1 cellular context compared by ENCODE assay signal in the genomic region with DNA sequence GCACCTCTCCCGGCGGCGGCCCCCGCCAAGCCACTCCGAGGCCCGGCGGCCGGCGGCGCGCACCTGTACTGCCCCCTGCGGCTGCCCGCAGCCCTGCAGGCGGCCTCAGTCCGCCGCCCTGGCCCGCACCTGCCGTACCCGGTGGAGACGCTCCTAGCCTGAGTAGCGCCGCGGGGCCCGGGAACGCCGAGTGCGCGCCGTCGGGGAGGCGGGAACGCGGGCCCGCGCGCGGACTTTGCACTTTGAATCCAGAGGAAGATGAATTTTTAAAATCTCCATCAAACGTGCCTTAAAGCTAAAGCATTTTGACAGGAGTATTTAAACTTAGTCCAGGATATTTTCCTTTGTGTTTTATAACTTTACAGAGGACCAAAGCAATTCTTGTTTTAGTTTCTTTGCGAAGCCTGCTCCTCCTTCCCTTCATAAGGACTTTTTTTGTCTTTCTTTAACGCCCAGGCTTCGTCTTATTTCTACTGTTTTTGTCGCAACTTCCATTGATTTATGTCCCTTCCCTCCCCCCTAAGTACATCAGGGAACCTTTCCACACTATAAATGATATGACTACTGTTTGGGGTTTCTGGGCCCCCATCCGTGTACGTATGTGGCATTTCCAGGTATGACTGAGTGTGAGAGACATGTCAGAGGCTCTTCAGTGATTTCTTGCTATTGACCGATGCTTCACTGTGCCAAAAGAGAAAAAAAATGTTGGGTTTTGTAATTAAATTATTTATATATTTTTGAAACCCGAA.
TF ChIP-seq lines count a peak whose summit lies in the region.

No MANE protein-coding gene starts in this region.

TF ChIP-seq in HepG2, 621 proteins besides CTCF, POLR2A, EP300 and RAD21 (continued from another document and continues in another):
- TF ChIP-seq, protein P1, sequence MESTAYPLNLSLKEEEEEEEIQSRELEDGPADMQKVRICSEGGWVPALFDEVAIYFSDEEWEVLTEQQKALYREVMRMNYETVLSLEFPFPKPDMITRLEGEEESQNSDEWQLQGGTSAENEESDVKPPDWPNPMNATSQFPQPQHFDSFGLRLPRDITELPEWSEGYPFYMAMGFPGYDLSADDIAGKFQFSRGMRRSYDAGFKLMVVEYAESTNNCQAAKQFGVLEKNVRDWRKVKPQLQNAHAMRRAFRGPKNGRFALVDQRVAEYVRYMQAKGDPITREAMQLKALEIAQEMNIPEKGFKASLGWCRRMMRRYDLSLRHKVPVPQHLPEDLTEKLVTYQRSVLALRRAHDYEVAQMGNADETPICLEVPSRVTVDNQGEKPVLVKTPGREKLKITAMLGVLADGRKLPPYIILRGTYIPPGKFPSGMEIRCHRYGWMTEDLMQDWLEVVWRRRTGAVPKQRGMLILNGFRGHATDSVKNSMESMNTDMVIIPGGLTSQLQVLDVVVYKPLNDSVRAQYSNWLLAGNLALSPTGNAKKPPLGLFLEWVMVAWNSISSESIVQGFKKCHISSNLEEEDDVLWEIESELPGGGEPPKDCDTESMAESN (CRISPR knock-in tag; conservative IDR thresholded peaks at IDR 0.05), result peak; percentile 73
- TF ChIP-seq SALL2 (CRISPR knock-in tag; IDR thresholded peaks at IDR 0.05) (peak; percentile 83), ZNF343 (CRISPR knock-in tag; IDR thresholded peaks at IDR 0.05) (no peak), ZNF607 (CRISPR knock-in tag; IDR thresholded peaks at IDR 0.05; ENCODE audit: borderline replicate concordance) (peak; percentile 87), TEAD3 (CRISPR knock-in tag; optimal IDR thresholded peaks at IDR 0.05; ENCODE audit: borderline replicate concordance) (peak; percentile 25), ZFAT (CRISPR knock-in tag; conservative IDR thresholded peaks at IDR 0.05) (no peak), HNRNPK (IDR thresholded peaks at IDR 0.05; ENCODE audit: low read depth, low read length, poor library complexity, severe bottlenecking) (no peak), ZNF629 (CRISPR knock-in tag; conservative IDR thresholded peaks at IDR 0.05) (peak; percentile 65; the same call in 1 of the 2 replicates), MIER2 (CRISPR knock-in tag; IDR thresholded peaks at IDR 0.05) (no peak), FOSL1 (CRISPR knock-in tag; IDR thresholded peaks at IDR 0.05; ENCODE audit: borderline replicate concordance) (no peak), REL (CRISPR knock-in tag; conservative IDR thresholded peaks at IDR 0.05) (0 out of 2 replicates have a peak, but pooled peaks have one; percentile 69), ZNF326 (CRISPR knock-in tag; IDR thresholded peaks at IDR 0.05; ENCODE audit: borderline replicate concordance) (no peak), ZNF747 (CRISPR knock-in tag; IDR thresholded peaks at IDR 0.05; ENCODE audit: borderline replicate concordance) (no peak), UBTF (CRISPR knock-in tag; IDR thresholded peaks at IDR 0.05) (peak; percentile 87), KLF9 (CRISPR knock-in tag; IDR thresholded peaks at IDR 0.05; ENCODE audit: low read depth) (no peak), ZBTB33 (CRISPR knock-in tag; IDR thresholded peaks at IDR 0.05) (no peak), ZNF383 (CRISPR knock-in tag; IDR thresholded peaks at IDR 0.05; ENCODE audit: borderline replicate concordance) (no peak), SOX5 (CRISPR knock-in tag; IDR thresholded peaks at IDR 0.05; ENCODE audit: borderline replicate concordance) (peak; percentile 18; the same call in 1 of the 2 replicates), GTF2F1 (IDR thresholded peaks at IDR 0.05; ENCODE audit: low read length) (no peak), HMG20B (CRISPR knock-in tag; conservative IDR thresholded peaks at IDR 0.05) (no peak), FOXK1 (CRISPR knock-in tag; IDR thresholded peaks at IDR 0.05; ENCODE audit: borderline replicate concordance, low read depth) (no peak), MLXIP (CRISPR knock-in tag; IDR thresholded peaks at IDR 0.05; ENCODE audit: borderline replicate concordance) (no peak), ZNF430 (CRISPR knock-in tag; IDR thresholded peaks at IDR 0.05) (no peak), BATF2 (CRISPR knock-in tag; IDR thresholded peaks at IDR 0.05) (no peak), JUNB (CRISPR knock-in tag; IDR thresholded peaks at IDR 0.05; ENCODE audit: borderline replicate concordance) (no peak), SCMH1 (CRISPR knock-in tag; IDR thresholded peaks at IDR 0.05; ENCODE audit: borderline replicate concordance) (no peak), DMAP1 (CRISPR knock-in tag; IDR thresholded peaks at IDR 0.05) (peak; percentile 38; the same call in 1 of the 2 replicates), LCORL (IDR thresholded peaks at IDR 0.05) (no peak), LCORL (CRISPR knock-in tag; IDR thresholded peaks at IDR 0.05) (peak; percentile 39; the same call in 1 of the 2 replicates)
- TF ChIP-seq, protein P2, sequence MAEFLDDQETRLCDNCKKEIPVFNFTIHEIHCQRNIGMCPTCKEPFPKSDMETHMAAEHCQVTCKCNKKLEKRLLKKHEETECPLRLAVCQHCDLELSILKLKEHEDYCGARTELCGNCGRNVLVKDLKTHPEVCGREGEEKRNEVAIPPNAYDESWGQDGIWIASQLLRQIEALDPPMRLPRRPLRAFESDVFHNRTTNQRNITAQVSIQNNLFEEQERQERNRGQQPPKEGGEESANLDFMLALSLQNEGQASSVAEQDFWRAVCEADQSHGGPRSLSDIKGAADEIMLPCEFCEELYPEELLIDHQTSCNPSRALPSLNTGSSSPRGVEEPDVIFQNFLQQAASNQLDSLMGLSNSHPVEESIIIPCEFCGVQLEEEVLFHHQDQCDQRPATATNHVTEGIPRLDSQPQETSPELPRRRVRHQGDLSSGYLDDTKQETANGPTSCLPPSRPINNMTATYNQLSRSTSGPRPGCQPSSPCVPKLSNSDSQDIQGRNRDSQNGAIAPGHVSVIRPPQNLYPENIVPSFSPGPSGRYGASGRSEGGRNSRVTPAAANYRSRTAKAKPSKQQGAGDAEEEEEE (CRISPR knock-in tag; IDR thresholded peaks at IDR 0.05; ENCODE audit: borderline replicate concordance), result no peak
- TF ChIP-seq, protein P3, sequence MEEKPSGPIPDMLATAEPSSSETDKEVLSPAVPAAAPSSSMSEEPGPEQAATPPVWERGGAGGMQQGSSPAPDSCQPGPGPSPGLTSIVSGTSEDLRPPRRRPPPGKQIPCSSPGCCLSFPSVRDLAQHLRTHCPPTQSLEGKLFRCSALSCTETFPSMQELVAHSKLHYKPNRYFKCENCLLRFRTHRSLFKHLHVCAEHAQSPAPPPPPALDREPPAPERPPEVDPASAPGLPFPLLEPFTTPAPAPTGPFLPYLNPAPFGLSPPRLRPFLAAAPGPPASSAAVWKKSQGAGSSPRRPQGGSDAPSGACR (CRISPR knock-in tag; IDR thresholded peaks at IDR 0.05), result no peak
- TF ChIP-seq, protein P4, sequence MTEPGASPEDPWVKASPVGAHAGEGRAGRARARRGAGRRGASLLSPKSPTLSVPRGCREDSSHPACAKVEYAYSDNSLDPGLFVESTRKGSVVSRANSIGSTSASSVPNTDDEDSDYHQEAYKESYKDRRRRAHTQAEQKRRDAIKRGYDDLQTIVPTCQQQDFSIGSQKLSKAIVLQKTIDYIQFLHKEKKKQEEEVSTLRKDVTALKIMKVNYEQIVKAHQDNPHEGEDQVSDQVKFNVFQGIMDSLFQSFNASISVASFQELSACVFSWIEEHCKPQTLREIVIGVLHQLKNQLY (CRISPR knock-in tag; IDR thresholded peaks at IDR 0.05), result no peak
- TF ChIP-seq, protein P5, sequence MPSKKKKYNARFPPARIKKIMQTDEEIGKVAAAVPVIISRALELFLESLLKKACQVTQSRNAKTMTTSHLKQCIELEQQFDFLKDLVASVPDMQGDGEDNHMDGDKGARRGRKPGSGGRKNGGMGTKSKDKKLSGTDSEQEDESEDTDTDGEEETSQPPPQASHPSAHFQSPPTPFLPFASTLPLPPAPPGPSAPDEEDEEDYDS (CRISPR knock-in tag; IDR thresholded peaks at IDR 0.05), result no peak
- TF ChIP-seq, protein P6, sequence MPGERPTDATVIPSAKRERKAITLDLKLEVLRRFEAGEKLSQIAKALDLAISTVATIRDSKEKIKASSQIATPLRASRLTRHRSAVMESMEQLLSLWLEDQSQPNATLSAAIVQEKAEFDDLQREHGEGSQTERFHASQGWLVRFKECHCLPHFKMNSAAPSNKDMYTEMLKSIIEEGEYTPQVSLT (CRISPR knock-in tag; IDR thresholded peaks at IDR 0.05; ENCODE audit: borderline replicate concordance, low read depth), result no peak
- TF ChIP-seq, protein P7, sequence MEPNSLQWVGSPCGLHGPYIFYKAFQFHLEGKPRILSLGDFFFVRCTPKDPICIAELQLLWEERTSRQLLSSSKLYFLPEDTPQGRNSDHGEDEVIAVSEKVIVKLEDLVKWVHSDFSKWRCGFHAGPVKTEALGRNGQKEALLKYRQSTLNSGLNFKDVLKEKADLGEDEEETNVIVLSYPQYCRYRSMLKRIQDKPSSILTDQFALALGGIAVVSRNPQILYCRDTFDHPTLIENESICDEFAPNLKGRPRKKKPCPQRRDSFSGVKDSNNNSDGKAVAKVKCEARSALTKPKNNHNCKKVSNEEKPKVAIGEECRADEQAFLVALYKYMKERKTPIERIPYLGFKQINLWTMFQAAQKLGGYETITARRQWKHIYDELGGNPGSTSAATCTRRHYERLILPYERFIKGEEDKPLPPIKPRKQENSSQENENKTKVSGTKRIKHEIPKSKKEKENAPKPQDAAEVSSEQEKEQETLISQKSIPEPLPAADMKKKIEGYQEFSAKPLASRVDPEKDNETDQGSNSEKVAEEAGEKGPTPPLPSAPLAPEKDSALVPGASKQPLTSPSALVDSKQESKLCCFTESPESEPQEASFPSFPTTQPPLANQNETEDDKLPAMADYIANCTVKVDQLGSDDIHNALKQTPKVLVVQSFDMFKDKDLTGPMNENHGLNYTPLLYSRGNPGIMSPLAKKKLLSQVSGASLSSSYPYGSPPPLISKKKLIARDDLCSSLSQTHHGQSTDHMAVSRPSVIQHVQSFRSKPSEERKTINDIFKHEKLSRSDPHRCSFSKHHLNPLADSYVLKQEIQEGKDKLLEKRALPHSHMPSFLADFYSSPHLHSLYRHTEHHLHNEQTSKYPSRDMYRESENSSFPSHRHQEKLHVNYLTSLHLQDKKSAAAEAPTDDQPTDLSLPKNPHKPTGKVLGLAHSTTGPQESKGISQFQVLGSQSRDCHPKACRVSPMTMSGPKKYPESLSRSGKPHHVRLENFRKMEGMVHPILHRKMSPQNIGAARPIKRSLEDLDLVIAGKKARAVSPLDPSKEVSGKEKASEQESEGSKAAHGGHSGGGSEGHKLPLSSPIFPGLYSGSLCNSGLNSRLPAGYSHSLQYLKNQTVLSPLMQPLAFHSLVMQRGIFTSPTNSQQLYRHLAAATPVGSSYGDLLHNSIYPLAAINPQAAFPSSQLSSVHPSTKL (CRISPR knock-in tag; IDR thresholded peaks at IDR 0.05), result peak; percentile 62
- TF ChIP-seq, protein P8, sequence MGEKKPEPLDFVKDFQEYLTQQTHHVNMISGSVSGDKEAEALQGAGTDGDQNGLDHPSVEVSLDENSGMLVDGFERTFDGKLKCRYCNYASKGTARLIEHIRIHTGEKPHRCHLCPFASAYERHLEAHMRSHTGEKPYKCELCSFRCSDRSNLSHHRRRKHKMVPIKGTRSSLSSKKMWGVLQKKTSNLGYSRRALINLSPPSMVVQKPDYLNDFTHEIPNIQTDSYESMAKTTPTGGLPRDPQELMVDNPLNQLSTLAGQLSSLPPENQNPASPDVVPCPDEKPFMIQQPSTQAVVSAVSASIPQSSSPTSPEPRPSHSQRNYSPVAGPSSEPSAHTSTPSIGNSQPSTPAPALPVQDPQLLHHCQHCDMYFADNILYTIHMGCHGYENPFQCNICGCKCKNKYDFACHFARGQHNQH (CRISPR knock-in tag; IDR thresholded peaks at IDR 0.05), result peak; percentile 64
